9 cellular contexts compared by ENCODE assay signal in genomic region chr5:86968311-86968753, GRCh38.
DNase-seq lines count a peak whose midpoint lies in the region; ATAC-seq and TF ChIP-seq lines count a peak whose summit lies in the region.
"Had no signal": no experiment of that assay in that cellular context is flagged by ENCODE, and none has a peak within 500 bp of the region (broad histone marks: within the 10 kb centered on the region; RNA-seq: fewer than 3 reads in every experiment).

No MANE protein-coding gene starts in this region.

- TF ChIP-seq CTCF in lung (IDR thresholded peaks at IDR 0.05; ENCODE audit: control extremely low read depth, extremely low read depth): peak; percentile 10

- no peak overlapping the region for H3K4me3 ChIP-seq in lung
- H3K4me3 ChIP-seq: BLaER1 treated with 17β-estradiol and CSF1 and Interleukin-3, amounts not matched to agents 10 nM and 100 nM had no signal

- no peaks in the 10 kb centered on the region for H3K36me3 ChIP-seq in lung (ENCODE audit: control insufficient read depth in 2 of 2, insufficient read depth in 2 of 2, low read length in 2 of 2)
- H3K36me3 ChIP-seq: BLaER1 treated with 17β-estradiol and CSF1 and Interleukin-3, amounts not matched to agents 10 nM and 100 nM had no signal

- H3K27me3 Mint-ChIP-seq in activated naive CD8-positive, alpha-beta T cell treated with anti-CD3 and anti-CD28 coated beads, Interleukin-2, amount 50 U/mL, for 24 hours: peaks cover 3% of the 10 kb centered on the region

- no peaks in the 10 kb centered on the region for H3K27me3 ChIP-seq in lung (ENCODE audit: control insufficient read depth, insufficient read depth)
- H3K27me3 ChIP-seq: BLaER1 treated with 17β-estradiol and CSF1 and Interleukin-3, amounts not matched to agents 10 nM and 100 nM had no signal

- H3K36me3 Mint-ChIP-seq in activated naive CD8-positive, alpha-beta T cell treated with anti-CD3 and anti-CD28 coated beads, Interleukin-2, amount 50 U/mL, for 24 hours (ENCODE audit: low read depth): no peaks in the 10 kb centered on the region

- peaks cover 3% of the 10 kb centered on the region for H3K4me1 Mint-ChIP-seq in activated naive CD8-positive, alpha-beta T cell treated with anti-CD3 and anti-CD28 coated beads, Interleukin-2, amount 50 U/mL, for 24 hours

- no peak for ATAC-seq in lung (ENCODE audit: insufficient read depth, low FRiP score)
- no peak for ATAC-seq in HG03460 (IDR thresholded peaks at IDR 0.05; ENCODE audit: unreplicated experiment)
- ATAC-seq in activated naive CD8-positive, alpha-beta T cell treated with anti-CD3 and anti-CD28 coated beads, Interleukin-2, amount 50 U/mL, for 24 hours: no peak

- H3K4me3 Mint-ChIP-seq in activated naive CD8-positive, alpha-beta T cell treated with anti-CD3 and anti-CD28 coated beads, Interleukin-2, amount 50 U/mL, for 24 hours: no peak overlapping the region

- H3K9me3 ChIP-seq in lung (ENCODE audit: control insufficient read depth in 2 of 2, insufficient read depth in 1 of 2, low read length in 1 of 2): no peaks in the 10 kb centered on the region
- H3K9me3 ChIP-seq: BLaER1 treated with 17β-estradiol and CSF1 and Interleukin-3, amounts not matched to agents 10 nM and 100 nM had no signal

- 9% methylated on average over 4 of the region's 4 CpGs for WGBS in lung, 2 donors

- no peaks in the 10 kb centered on the region for H3K4me1 ChIP-seq in lung (ENCODE audit: control insufficient read depth in 2 of 2, insufficient read depth in 2 of 2, low read length in 2 of 2)

- H3K27ac ChIP-seq in lung (ENCODE audit: low read depth in 1 of 2, low read length in 1 of 2): no peak overlapping the region

- no peaks in the 10 kb centered on the region for H3K9me3 Mint-ChIP-seq in activated naive CD8-positive, alpha-beta T cell treated with anti-CD3 and anti-CD28 coated beads, Interleukin-2, amount 50 U/mL, for 24 hours

- no peak overlapping the region for H3K27ac Mint-ChIP-seq in activated naive CD8-positive, alpha-beta T cell treated with anti-CD3 and anti-CD28 coated beads, Interleukin-2, amount 50 U/mL, for 24 hours

- DNase-seq in NCI-H1092 treated with DMSO at 0.1 percent for 48 hours (lab: John Stamatoyannopoulos, UW) (peak; percentile 31), NCI-H1092 (lab: John Stamatoyannopoulos, UW) (no peak), NCI-H446 (lab: John Stamatoyannopoulos, UW) (peak; percentile 67 to 78), lung (ENCODE audit: low spot score) (no peak), T-helper 9 cell (no peak)
- peak; percentile 3 for DNase-seq in central memory CD4-positive, alpha-beta T cell
- DNase-seq in activated naive CD8-positive, alpha-beta T cell treated with anti-CD3 and anti-CD28 coated beads, Interleukin-2, amount 50 U/mL, for 24 hours: no peak

Comparison
In these comparisons a context has a peak if more than half of its experiments do, and no peak if none do; other contexts are left out.
1. DNase-seq: peak in NCI-H1092 treated with DMSO at 0.1 percent for 48 hours (single experiment), NCI-H446 (2 of 2) and central memory CD4-positive, alpha-beta T cell (single experiment); none in NCI-H1092 (single experiment), lung (single experiment), T-helper 9 cell (single experiment) and activated naive CD8-positive, alpha-beta T cell treated with anti-CD3 and anti-CD28 coated beads, Interleukin-2, amount 50 U/mL, for 24 hours (single experiment).